ENCODE assay signal across 1 cellular context in the genomic region with DNA sequence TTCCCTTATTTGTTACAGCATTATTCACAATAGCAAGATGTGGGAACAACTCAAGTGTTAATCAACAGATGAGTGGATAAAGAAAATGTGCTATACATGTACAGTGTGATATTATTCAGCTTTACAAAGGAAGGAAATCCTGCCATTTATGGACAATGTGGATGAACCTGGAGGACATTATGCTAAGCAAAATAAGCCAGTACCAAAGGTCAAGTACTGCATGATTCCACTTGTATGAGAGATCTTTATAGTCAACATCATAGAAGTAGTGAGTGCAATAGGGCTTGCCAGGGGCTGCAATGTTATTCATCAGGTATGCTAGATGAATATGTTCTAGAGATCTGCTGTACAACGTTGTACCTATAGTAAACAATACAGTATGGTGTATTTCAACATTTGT.
A peak's percentile ranks its signal among the peaks of the same experiment; 100 is the strongest.
TF ChIP-seq lines count a peak whose summit lies in the region.

No MANE protein-coding gene starts in this region.

TF ChIP-seq in HepG2, 621 proteins besides CTCF, POLR2A, EP300 and RAD21 (continued from another document):
- 0 out of 2 replicates have a peak, but pooled peaks have one; percentile 50 for TF ChIP-seq AHDC1 (CRISPR knock-in tag; IDR thresholded peaks at IDR 0.05; ENCODE audit: borderline replicate concordance)
- 0 out of 2 replicates have a peak, but pooled peaks have one; percentile 9 for TF ChIP-seq HDAC1 (CRISPR knock-in tag; IDR thresholded peaks at IDR 0.05)
- TF ChIP-seq SOX6 (IDR thresholded peaks at IDR 0.05) = no peak
- TF ChIP-seq SOX6 (CRISPR knock-in tag; IDR thresholded peaks at IDR 0.05) = peak; percentile 10; the same call in 1 of the 2 replicates
- no peak for TF ChIP-seq MTF1 (CRISPR knock-in tag; IDR thresholded peaks at IDR 0.05)
- TF ChIP-seq HOMEZ (CRISPR knock-in tag; IDR thresholded peaks at IDR 0.05; ENCODE audit: low read depth) = peak; percentile 64; the same call in 1 of the 2 replicates
- no peak for TF ChIP-seq MYNN (CRISPR knock-in tag; IDR thresholded peaks at IDR 0.05; ENCODE audit: low read depth)
- TF ChIP-seq, protein P1, sequence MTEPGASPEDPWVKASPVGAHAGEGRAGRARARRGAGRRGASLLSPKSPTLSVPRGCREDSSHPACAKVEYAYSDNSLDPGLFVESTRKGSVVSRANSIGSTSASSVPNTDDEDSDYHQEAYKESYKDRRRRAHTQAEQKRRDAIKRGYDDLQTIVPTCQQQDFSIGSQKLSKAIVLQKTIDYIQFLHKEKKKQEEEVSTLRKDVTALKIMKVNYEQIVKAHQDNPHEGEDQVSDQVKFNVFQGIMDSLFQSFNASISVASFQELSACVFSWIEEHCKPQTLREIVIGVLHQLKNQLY (CRISPR knock-in tag; IDR thresholded peaks at IDR 0.05) = no peak
- TF ChIP-seq SSRP1 (CRISPR knock-in tag; IDR thresholded peaks at IDR 0.05) = no peak
- TF ChIP-seq HNF4G (IDR thresholded peaks at IDR 0.05; ENCODE audit: borderline replicate concordance, low read depth, low read length) = peak; percentile 39; the same call in 1 of the 2 replicates
- no peak for TF ChIP-seq HNF4G (CRISPR knock-in tag; IDR thresholded peaks at IDR 0.05; ENCODE audit: borderline replicate concordance, low read depth)
- TF ChIP-seq, protein P2, sequence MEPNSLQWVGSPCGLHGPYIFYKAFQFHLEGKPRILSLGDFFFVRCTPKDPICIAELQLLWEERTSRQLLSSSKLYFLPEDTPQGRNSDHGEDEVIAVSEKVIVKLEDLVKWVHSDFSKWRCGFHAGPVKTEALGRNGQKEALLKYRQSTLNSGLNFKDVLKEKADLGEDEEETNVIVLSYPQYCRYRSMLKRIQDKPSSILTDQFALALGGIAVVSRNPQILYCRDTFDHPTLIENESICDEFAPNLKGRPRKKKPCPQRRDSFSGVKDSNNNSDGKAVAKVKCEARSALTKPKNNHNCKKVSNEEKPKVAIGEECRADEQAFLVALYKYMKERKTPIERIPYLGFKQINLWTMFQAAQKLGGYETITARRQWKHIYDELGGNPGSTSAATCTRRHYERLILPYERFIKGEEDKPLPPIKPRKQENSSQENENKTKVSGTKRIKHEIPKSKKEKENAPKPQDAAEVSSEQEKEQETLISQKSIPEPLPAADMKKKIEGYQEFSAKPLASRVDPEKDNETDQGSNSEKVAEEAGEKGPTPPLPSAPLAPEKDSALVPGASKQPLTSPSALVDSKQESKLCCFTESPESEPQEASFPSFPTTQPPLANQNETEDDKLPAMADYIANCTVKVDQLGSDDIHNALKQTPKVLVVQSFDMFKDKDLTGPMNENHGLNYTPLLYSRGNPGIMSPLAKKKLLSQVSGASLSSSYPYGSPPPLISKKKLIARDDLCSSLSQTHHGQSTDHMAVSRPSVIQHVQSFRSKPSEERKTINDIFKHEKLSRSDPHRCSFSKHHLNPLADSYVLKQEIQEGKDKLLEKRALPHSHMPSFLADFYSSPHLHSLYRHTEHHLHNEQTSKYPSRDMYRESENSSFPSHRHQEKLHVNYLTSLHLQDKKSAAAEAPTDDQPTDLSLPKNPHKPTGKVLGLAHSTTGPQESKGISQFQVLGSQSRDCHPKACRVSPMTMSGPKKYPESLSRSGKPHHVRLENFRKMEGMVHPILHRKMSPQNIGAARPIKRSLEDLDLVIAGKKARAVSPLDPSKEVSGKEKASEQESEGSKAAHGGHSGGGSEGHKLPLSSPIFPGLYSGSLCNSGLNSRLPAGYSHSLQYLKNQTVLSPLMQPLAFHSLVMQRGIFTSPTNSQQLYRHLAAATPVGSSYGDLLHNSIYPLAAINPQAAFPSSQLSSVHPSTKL (CRISPR knock-in tag; IDR thresholded peaks at IDR 0.05) = peak; percentile 60
- peak; percentile 64 for TF ChIP-seq HNF4A (CRISPR knock-in tag; IDR thresholded peaks at IDR 0.05)
- TF ChIP-seq ARID3A (IDR thresholded peaks at IDR 0.05; ENCODE audit: low read depth, low read length) = peak; percentile 44; the same call in 1 of the 2 replicates
- 0 out of 2 replicates have a peak, but pooled peaks have one; percentile 60 for TF ChIP-seq HMG20A (CRISPR knock-in tag; IDR thresholded peaks at IDR 0.05; ENCODE audit: borderline replicate concordance)
- no peak for TF ChIP-seq ISX (CRISPR knock-in tag; conservative IDR thresholded peaks at IDR 0.05)
- TF ChIP-seq POLR2AphosphoS2 (IDR thresholded peaks at IDR 0.05; ENCODE audit: low read depth, low read length) = no peak
- TF ChIP-seq RXRB (CRISPR knock-in tag; IDR thresholded peaks at IDR 0.05; ENCODE audit: borderline replicate concordance) = peak; percentile 28; the same call in 1 of the 2 replicates
- TF ChIP-seq TFE3 (CRISPR knock-in tag; IDR thresholded peaks at IDR 0.05) = 0 out of 2 replicates have a peak, but pooled peaks have one; percentile 36
- TF ChIP-seq, protein P3, sequence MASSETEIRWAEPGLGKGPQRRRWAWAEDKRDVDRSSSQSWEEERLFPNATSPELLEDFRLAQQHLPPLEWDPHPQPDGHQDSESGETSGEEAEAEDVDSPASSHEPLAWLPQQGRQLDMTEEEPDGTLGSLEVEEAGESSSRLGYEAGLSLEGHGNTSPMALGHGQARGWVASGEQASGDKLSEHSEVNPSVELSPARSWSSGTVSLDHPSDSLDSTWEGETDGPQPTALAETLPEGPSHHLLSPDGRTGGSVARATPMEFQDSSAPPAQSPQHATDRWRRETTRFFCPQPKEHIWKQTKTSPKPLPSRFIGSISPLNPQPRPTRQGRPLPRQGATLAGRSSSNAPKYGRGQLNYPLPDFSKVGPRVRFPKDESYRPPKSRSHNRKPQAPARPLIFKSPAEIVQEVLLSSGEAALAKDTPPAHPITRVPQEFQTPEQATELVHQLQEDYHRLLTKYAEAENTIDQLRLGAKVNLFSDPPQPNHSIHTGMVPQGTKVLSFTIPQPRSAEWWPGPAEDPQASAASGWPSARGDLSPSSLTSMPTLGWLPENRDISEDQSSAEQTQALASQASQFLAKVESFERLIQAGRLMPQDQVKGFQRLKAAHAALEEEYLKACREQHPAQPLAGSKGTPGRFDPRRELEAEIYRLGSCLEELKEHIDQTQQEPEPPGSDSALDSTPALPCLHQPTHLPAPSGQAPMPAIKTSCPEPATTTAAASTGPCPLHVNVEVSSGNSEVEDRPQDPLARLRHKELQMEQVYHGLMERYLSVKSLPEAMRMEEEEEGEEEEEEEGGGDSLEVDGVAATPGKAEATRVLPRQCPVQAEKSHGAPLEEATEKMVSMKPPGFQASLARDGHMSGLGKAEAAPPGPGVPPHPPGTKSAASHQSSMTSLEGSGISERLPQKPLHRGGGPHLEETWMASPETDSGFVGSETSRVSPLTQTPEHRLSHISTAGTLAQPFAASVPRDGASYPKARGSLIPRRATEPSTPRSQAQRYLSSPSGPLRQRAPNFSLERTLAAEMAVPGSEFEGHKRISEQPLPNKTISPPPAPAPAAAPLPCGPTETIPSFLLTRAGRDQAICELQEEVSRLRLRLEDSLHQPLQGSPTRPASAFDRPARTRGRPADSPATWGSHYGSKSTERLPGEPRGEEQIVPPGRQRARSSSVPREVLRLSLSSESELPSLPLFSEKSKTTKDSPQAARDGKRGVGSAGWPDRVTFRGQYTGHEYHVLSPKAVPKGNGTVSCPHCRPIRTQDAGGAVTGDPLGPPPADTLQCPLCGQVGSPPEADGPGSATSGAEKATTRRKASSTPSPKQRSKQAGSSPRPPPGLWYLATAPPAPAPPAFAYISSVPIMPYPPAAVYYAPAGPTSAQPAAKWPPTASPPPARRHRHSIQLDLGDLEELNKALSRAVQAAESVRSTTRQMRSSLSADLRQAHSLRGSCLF (CRISPR knock-in tag; IDR thresholded peaks at IDR 0.05; ENCODE audit: borderline replicate concordance) = no peak
